8 cellular contexts compared by ENCODE assay signal in genomic region chr7:105875505-105875904, GRCh38. TPM values are rescaled to one million over a fixed set of nuclear protein-coding genes. Genes with fewer than 3 reads are reported as not detected.
A peak's percentile ranks its signal among the peaks of the same experiment; 100 is the strongest.
DNase-seq lines count a peak whose midpoint lies in the region; ATAC-seq and TF ChIP-seq lines count a peak whose summit lies in the region.

No MANE protein-coding gene starts in this region.

- H3K36me3 ChIP-seq in right lobe of liver = no peaks in the 10 kb centered on the region
- H3K36me3 ChIP-seq in thoracic aorta = no peaks in the 10 kb centered on the region

- H3K4me1 Mint-ChIP-seq in activated CD8-positive, alpha-beta memory T cell treated with anti-CD3 and anti-CD28 coated beads, Interleukin-2, amount 10 ng/mL, durations not matched to agents 7 days and 5 days = peaks cover 21% of the 10 kb centered on the region

- no peak overlapping the region for H3K27ac Mint-ChIP-seq in activated CD8-positive, alpha-beta memory T cell treated with anti-CD3 and anti-CD28 coated beads, Interleukin-2, amount 10 ng/mL, durations not matched to agents 7 days and 5 days

- CTCF ChIA-PET in activated CD8-positive, alpha-beta memory T cell treated with anti-CD3 and anti-CD28 coated beads, Interleukin-2, amount 10 ng/mL, durations not matched to agents 7 days and 5 days (lab: Charles Lee) = interaction anchor here (0.6 to 1.0 kb wide), 3 partner anchors 24 to 221 kb away, joined by 3 to 4 read pairs (median 3); no protein-coding TSS in a partner anchor

- no peaks in the 10 kb centered on the region for H3K27me3 ChIP-seq in right lobe of liver
- H3K27me3 ChIP-seq in thoracic aorta (replicated peaks; ENCODE audit: insufficient read depth) = no peaks in the 10 kb centered on the region

- H3K9me3 ChIP-seq in right lobe of liver (no peaks in the 10 kb centered on the region), thoracic aorta (no peaks in the 10 kb centered on the region)

- no peak for ATAC-seq in activated CD8-positive, alpha-beta memory T cell treated with anti-CD3 and anti-CD28 coated beads, Interleukin-2, amount 10 ng/mL, durations not matched to agents 7 days and 5 days
- ATAC-seq in right lobe of liver = no peak
- ATAC-seq in thoracic aorta (ENCODE audit: insufficient number of reproducible peaks, low FRiP score, low read depth) = no peak

- H3K36me3 Mint-ChIP-seq in activated CD8-positive, alpha-beta memory T cell treated with anti-CD3 and anti-CD28 coated beads, Interleukin-2, amount 10 ng/mL, durations not matched to agents 7 days and 5 days = peaks cover 2% of the 10 kb centered on the region

- no peak for DNase-seq in activated CD8-positive, alpha-beta memory T cell treated with anti-CD3 and anti-CD28 coated beads, Interleukin-2, amount 10 ng/mL, durations not matched to agents 7 days and 5 days
- no peak for DNase-seq in activated CD8-positive, alpha-beta memory T cell treated with anti-CD3 and anti-CD28 coated beads for 24 hours
- DNase-seq in astrocyte of the hippocampus (ENCODE audit: low read depth, low spot score) = peak; percentile 12
- DNase-seq in right lobe of liver = no peak
- DNase-seq in thoracic aorta (ENCODE audit: low spot score) = no peak
- no peak for DNase-seq in activated CD8-positive, alpha-beta memory T cell treated with anti-CD3 and anti-CD28 coated beads, Interleukin-2, amount 50 U/mL, for 48 hours
- no peak for DNase-seq in superior temporal gyrus (ENCODE audit: extremely low spot score)
- no peak for DNase-seq in DMS79 (lab: John Stamatoyannopoulos, UW)

- H3K4me1 ChIP-seq in right lobe of liver (peaks cover 0 to 13% (median 5%) of the 10 kb centered on the region in 4 donors), thoracic aorta (ENCODE audit: control insufficient read depth in 1 of 2, low read depth in 2 of 2) (peaks cover 11 to 26% of the 10 kb centered on the region in 2 donors)

- WGBS in right lobe of liver (ENCODE audit: insufficient coverage, low coverage, low lambda C conversion rate, missing lambda C conversion rate) = 46% methylated on average over 3 of the region's 4 CpGs

- peaks cover 18% of the 10 kb centered on the region for H3K27me3 Mint-ChIP-seq in activated CD8-positive, alpha-beta memory T cell treated with anti-CD3 and anti-CD28 coated beads, Interleukin-2, amount 10 ng/mL, durations not matched to agents 7 days and 5 days

- no peak for TF ChIP-seq CTCF in right lobe of liver (IDR thresholded peaks at IDR 0.05)
- TF ChIP-seq CTCF in thoracic aorta (IDR thresholded peaks at IDR 0.05) = no peak

- peak overlapping the region; percentile 87 for H3K4me3 Mint-ChIP-seq in activated CD8-positive, alpha-beta memory T cell treated with anti-CD3 and anti-CD28 coated beads, Interleukin-2, amount 10 ng/mL, durations not matched to agents 7 days and 5 days

- H3K4me3 ChIP-seq in right lobe of liver (peak overlapping the region; percentile 59 to 69 (median 62)), thoracic aorta (peak overlapping the region; percentile 93)

- H3K27ac ChIP-seq in right lobe of liver (no peak overlapping the region), thoracic aorta (no peak overlapping the region)

- no peaks in the 10 kb centered on the region for H3K9me3 Mint-ChIP-seq in activated CD8-positive, alpha-beta memory T cell treated with anti-CD3 and anti-CD28 coated beads, Interleukin-2, amount 10 ng/mL, durations not matched to agents 7 days and 5 days (ENCODE audit: low read depth)

- intact Hi-C loops in right lobe of liver (cut with DNase I) = no loop called here

- no peak for TF ChIP-seq POLR2A in right lobe of liver (IDR thresholded peaks at IDR 0.05)

RNA-seq across cellular contexts. Expression of gene ATXN7L1, which starts 0.9 kb away (rescaled TPM):
- total RNA-seq in activated CD8-positive, alpha-beta memory T cell treated with anti-CD3 and anti-CD28 coated beads, Interleukin-2, amount 10 ng/mL, durations not matched to agents 7 days and 5 days = 1 to 10 TPM; 4.2 to 9.1 TPM
- total RNA-seq in right lobe of liver = 10 to 100 TPM in 3 of 6 experiments, 1 to 10 TPM in 3; 7.1 to 15.7 (median 11.0) TPM
- total RNA-seq in thoracic aorta = 10 to 100 TPM; 11.6 to 13.4 TPM
